ENCODE assay signal across 26 cellular contexts in the genomic region with DNA sequence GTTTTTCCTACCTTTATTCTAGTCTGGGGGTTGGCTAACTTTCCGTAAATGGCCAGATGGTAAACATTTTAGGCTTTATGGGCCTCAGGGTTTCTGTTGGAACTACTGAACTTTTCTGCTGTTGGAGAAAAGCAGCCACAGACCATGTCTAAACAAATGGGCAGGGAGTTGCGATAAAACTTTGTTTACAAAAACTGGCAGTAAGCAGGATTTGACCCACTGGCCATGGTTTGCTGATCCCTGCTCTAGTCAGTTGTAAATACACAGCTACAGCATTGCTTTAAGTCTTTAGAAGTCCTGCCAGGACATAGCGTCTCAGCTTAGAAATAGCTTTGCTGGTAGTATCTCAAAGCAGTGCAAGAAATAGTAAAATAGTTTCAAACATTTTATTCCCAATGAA.
"Had no signal": no experiment of that assay in that cellular context is flagged by ENCODE, and none has a peak within 500 bp of the region (broad histone marks: within the 10 kb centered on the region; RNA-seq: fewer than 3 reads in every experiment).

No MANE protein-coding gene starts in this region.

- DNase-seq: activated B cell treated with CpG ODN at 0.5 μM for 24 hours; activated CD4-positive, alpha-beta T cell treated with anti-CD3 and anti-CD28 coated beads for 1 hour; activated CD4-positive, alpha-beta T cell treated with anti-CD3 and anti-CD28 coated beads, Interleukin-2, amount 10 ng/mL, durations not matched to agents 24 days and 14 days; activated CD4-positive, alpha-beta T cell treated with anti-CD3 and anti-CD28 coated beads, Interleukin-2, amount 50 U/mL, for 48 hours; activated CD8-positive, alpha-beta memory T cell treated with anti-CD3 and anti-CD28 coated beads, Interleukin-2, amount 10 ng/mL, durations not matched to agents 7 days and 5 days; activated effector memory CD4-positive, alpha-beta T cell treated with anti-CD3 and anti-CD28 coated beads, Interleukin-2, amount 50 U/mL, for 16 hours; activated naive CD4-positive, alpha-beta T cell treated with Interleukin-2 at 50 U/mL for 16 hours; activated naive CD8-positive, alpha-beta T cell treated with anti-CD3 and anti-CD28 coated beads, Interleukin-2, amount 50 U/mL, for 24 hours; activated T-cell treated with anti-CD3 and anti-CD28 coated beads, Interleukin-2, amount 50 U/mL, for 24 hours; amygdala; MM.1S; NCI-H1105; NCI-H1436 treated with DMSO at 0.1 percent for 48 hours; NCI-H187; NCI-H2081; NCI-H510A treated with DMSO at 0.1 percent for 48 hours; NCI-H69; NK-92 treated with Interleukin-12 subunit alpha and Interleukin-12 subunit beta, amount 100 ng/mL, for 24 hours; OCI-M1; SHP77; T-helper 9 cell had no signal

- H3K9me3 Mint-ChIP-seq: activated B cell treated with CpG ODN at 0.5 μM for 24 hours; activated CD4-positive, alpha-beta T cell treated with anti-CD3 and anti-CD28 coated beads, Interleukin-2, amount 10 ng/mL, durations not matched to agents 24 days and 14 days; activated naive CD4-positive, alpha-beta T cell treated with anti-CD3 and anti-CD28 coated beads, Interleukin-2, amount 50 U/mL, for 72 hours; activated T-cell treated with anti-CD3 and anti-CD28 coated beads, Interleukin-2, amount 50 U/mL, for 24 hours; brain; T-helper 1 cell treated with Interleukin-12 subunit alpha and Interleukin-12 subunit beta and Interleukin-4 antibody, amounts not matched to agents 30 μg/mL and 1 μg/mL, for 36 hours had no signal

- H3K36me3 Mint-ChIP-seq: activated CD8-positive, alpha-beta memory T cell treated with anti-CD3 and anti-CD28 coated beads, Interleukin-2, amount 10 ng/mL, durations not matched to agents 7 days and 5 days; activated naive CD4-positive, alpha-beta T cell treated with anti-CD3 and anti-CD28 coated beads, Interleukin-2, amount 50 U/mL, for 72 hours; brain had no signal

- FAIRE-seq: astrocyte had no signal

- ATAC-seq: activated CD8-positive, alpha-beta memory T cell treated with anti-CD3 and anti-CD28 coated beads, Interleukin-2, amount 10 ng/mL, durations not matched to agents 7 days and 5 days; activated naive CD4-positive, alpha-beta T cell treated with anti-CD3 and anti-CD28 coated beads, Interleukin-2, amount 50 U/mL, for 72 hours; activated naive CD8-positive, alpha-beta T cell treated with anti-CD3 and anti-CD28 coated beads, Interleukin-2, amount 50 U/mL, for 24 hours; Panc1 had no signal

- H3K4me3 Mint-ChIP-seq: activated B cell treated with CpG ODN at 0.5 μM for 24 hours; activated CD4-positive, alpha-beta T cell treated with anti-CD3 and anti-CD28 coated beads, Interleukin-2, amount 10 ng/mL, durations not matched to agents 24 days and 14 days; activated CD8-positive, alpha-beta memory T cell treated with anti-CD3 and anti-CD28 coated beads, Interleukin-2, amount 10 ng/mL, durations not matched to agents 7 days and 5 days; activated naive CD8-positive, alpha-beta T cell treated with anti-CD3 and anti-CD28 coated beads, Interleukin-2, amount 50 U/mL, for 24 hours; activated T-cell treated with anti-CD3 and anti-CD28 coated beads, Interleukin-2, amount 50 U/mL, for 24 hours; brain; T-helper 1 cell treated with Interleukin-12 subunit alpha and Interleukin-12 subunit beta and Interleukin-4 antibody, amounts not matched to agents 30 μg/mL and 1 μg/mL, for 36 hours had no signal

- H3K4me1 Mint-ChIP-seq: activated B cell treated with CpG ODN at 0.5 μM for 24 hours; activated CD4-positive, alpha-beta T cell treated with anti-CD3 and anti-CD28 coated beads, Interleukin-2, amount 10 ng/mL, durations not matched to agents 24 days and 14 days; activated CD8-positive, alpha-beta memory T cell treated with anti-CD3 and anti-CD28 coated beads, Interleukin-2, amount 10 ng/mL, durations not matched to agents 7 days and 5 days; activated naive CD8-positive, alpha-beta T cell treated with anti-CD3 and anti-CD28 coated beads, Interleukin-2, amount 50 U/mL, for 24 hours had no signal

- H3K27ac Mint-ChIP-seq: activated B cell treated with CpG ODN at 0.5 μM for 24 hours; activated CD4-positive, alpha-beta T cell treated with anti-CD3 and anti-CD28 coated beads, Interleukin-2, amount 10 ng/mL, durations not matched to agents 24 days and 14 days; activated CD8-positive, alpha-beta memory T cell treated with anti-CD3 and anti-CD28 coated beads, Interleukin-2, amount 10 ng/mL, durations not matched to agents 7 days and 5 days; activated naive CD4-positive, alpha-beta T cell treated with anti-CD3 and anti-CD28 coated beads, Interleukin-2, amount 50 U/mL, for 72 hours; activated naive CD8-positive, alpha-beta T cell treated with anti-CD3 and anti-CD28 coated beads, Interleukin-2, amount 50 U/mL, for 24 hours; activated T-cell treated with anti-CD3 and anti-CD28 coated beads, Interleukin-2, amount 50 U/mL, for 24 hours; brain; T-helper 1 cell treated with Interleukin-12 subunit alpha and Interleukin-12 subunit beta and Interleukin-4 antibody, amounts not matched to agents 30 μg/mL and 1 μg/mL, for 36 hours had no signal

- H3K27me3 Mint-ChIP-seq: activated B cell treated with CpG ODN at 0.5 μM for 24 hours; activated CD4-positive, alpha-beta T cell treated with anti-CD3 and anti-CD28 coated beads, Interleukin-2, amount 10 ng/mL, durations not matched to agents 24 days and 14 days; activated CD8-positive, alpha-beta memory T cell treated with anti-CD3 and anti-CD28 coated beads, Interleukin-2, amount 10 ng/mL, durations not matched to agents 7 days and 5 days; activated naive CD8-positive, alpha-beta T cell treated with anti-CD3 and anti-CD28 coated beads, Interleukin-2, amount 50 U/mL, for 24 hours; activated T-cell treated with anti-CD3 and anti-CD28 coated beads, Interleukin-2, amount 50 U/mL, for 24 hours; brain had no signal
